ENCODE assay signal across 1 cellular context in genomic region chr12:10613334-10614055, GRCh38.
TF ChIP-seq lines count a peak whose summit lies in the region.

Gene MAGOHB, minus strand, starts transcription at chr12:10613609. Its CDS starts 77 bp downstream, at chr12:10613532.

TF ChIP-seq in SK-N-SH, 30 proteins besides CTCF, POLR2A, EP300 and RAD21 (continued from another document):
- TF ChIP-seq PBX3 (IDR thresholded peaks at IDR 0.05) (no peak), EZH2phosphoT487 (IDR thresholded peaks at IDR 0.05; ENCODE audit: borderline replicate concordance, low read depth) (no peak), CHD2 (IDR thresholded peaks at IDR 0.05; ENCODE audit: low read length, partially characterized antibody) (peak; percentile 99), FOXJ3 (CRISPR knock-in tag; IDR thresholded peaks at IDR 0.05) (no peak), SMC3 (IDR thresholded peaks at IDR 0.05; ENCODE audit: low read depth, low read length) (no peak)
